In the genomic region with DNA sequence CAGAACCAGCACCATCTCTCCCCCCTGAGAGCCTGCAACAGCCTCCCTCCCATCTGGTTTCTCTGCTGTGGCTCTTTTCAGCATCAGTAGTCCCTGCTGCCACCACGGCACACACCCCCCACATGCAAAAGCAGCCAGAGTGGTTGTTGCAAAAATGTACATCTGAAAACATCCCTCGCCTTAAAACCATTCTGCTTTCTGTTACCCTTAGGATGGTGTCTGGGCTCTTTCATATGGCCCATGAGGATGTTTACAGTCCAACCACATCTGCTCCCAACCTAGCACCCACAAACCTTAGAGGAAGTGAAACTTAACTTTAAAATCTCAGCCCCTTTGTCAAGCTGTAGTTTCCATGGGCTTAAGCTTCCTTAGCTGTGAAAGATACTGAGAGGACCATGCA, we compare ENCODE assay signal across 8 cellular contexts. TPM values are rescaled to one million over a fixed set of nuclear protein-coding genes. Genes with fewer than 3 reads are reported as not detected.
DNase-seq lines count a peak whose midpoint lies in the region; ATAC-seq and TF ChIP-seq lines count a peak whose summit lies in the region.

No MANE protein-coding gene starts in this region.

- H3K27ac ChIP-seq in right atrium auricular region (peak overlapping the region in 1 of 2 donors; percentile 95), fibroblast of lung (ENCODE audit: insufficient read depth, low read length) (peak overlapping the region; percentile 95), skin epidermis (peak overlapping the region in 17 of 21 experiments; percentile 85 to 99 (median 95))

- H2AFZ ChIP-seq in fibroblast of lung (ENCODE audit: low read length) = peak overlapping the region; percentile 97

- H3K79me2 ChIP-seq in fibroblast of lung (ENCODE audit: control insufficient read depth, insufficient read depth, low read length) = peaks cover 30% of the 10 kb centered on the region

- H3K4me3 ChIP-seq in right atrium auricular region = peak overlapping the region; percentile 84 to 95
- peak overlapping the region; percentile 67 to 96 (median 88) for H3K4me3 ChIP-seq in fibroblast of lung (replicated peaks in 1 of 4; ENCODE audit: control extremely low read depth in 1 of 4, insufficient read depth in 1 of 4, low read depth in 3 of 4, low read length in 4 of 4)
- H3K4me3 ChIP-seq in skin epidermis = peak overlapping the region in 6 of 7 experiments; percentile 66 to 98 (median 86)

- H3K4me1 ChIP-seq in right atrium auricular region (peaks cover 0 to 47% of the 10 kb centered on the region in 2 donors), fibroblast of lung (ENCODE audit: control insufficient read depth, extremely low read depth, insufficient read depth, low read length) (peaks cover 3% of the 10 kb centered on the region)

- no peaks in the 10 kb centered on the region for H3K9me3 ChIP-seq in right atrium auricular region
- H3K9me3 ChIP-seq in fibroblast of lung (ENCODE audit: control insufficient read depth, insufficient read depth, low read depth, low read length) = no peaks in the 10 kb centered on the region

- TF ChIP-seq CTCF in right atrium auricular region (IDR thresholded peaks at IDR 0.05) (no peak), fibroblast of lung (conservative IDR thresholded peaks at IDR 0.05 in 1 of 2, IDR thresholded peaks at IDR 0.05 in 1 of 2; ENCODE audit: low read depth in 1 of 2, low read length in 2 of 2) (no peak)

- H3K27me3 ChIP-seq in right atrium auricular region (no peaks in the 10 kb centered on the region), fibroblast of lung (ENCODE audit: control insufficient read depth, insufficient read depth, low read length) (no peaks in the 10 kb centered on the region)

- H3K36me3 ChIP-seq in right atrium auricular region = no peaks in the 10 kb centered on the region
- no peaks in the 10 kb centered on the region for H3K36me3 ChIP-seq in fibroblast of lung (ENCODE audit: control insufficient read depth, insufficient read depth, low read length)

- DNase-seq in right atrium auricular region (ENCODE audit: low spot score) = no peak
- no peak for DNase-seq in left cardiac atrium
- peak; percentile 45 for DNase-seq in SIG-M5 (lab: John Stamatoyannopoulos, UW)
- no peak for DNase-seq in fibroblast of lung (ENCODE audit: low read depth in 2 of 2)
- no peak for DNase-seq in HK-2 (ENCODE audit: unreplicated experiment)
- no peak for DNase-seq in NCI-H128 (lab: John Stamatoyannopoulos, UW; ENCODE audit: unreplicated experiment)

- intact Hi-C loops in left cardiac atrium (cut with DNase I) = no loop called here

- peak overlapping the region; percentile 84 for H3K4me2 ChIP-seq in fibroblast of lung (ENCODE audit: extremely low read depth, insufficient read depth, low read length)

- H4K20me1 ChIP-seq in fibroblast of lung (ENCODE audit: control insufficient read depth, extremely low read depth, insufficient read depth, low read length) = no peaks in the 10 kb centered on the region

- ATAC-seq in left cardiac atrium (no peak), HG02973 (IDR thresholded peaks at IDR 0.05; ENCODE audit: unreplicated experiment) (peak; percentile 80)

- H3K9ac ChIP-seq in fibroblast of lung (ENCODE audit: insufficient read depth, low read length) = peak overlapping the region; percentile 31

RNA-seq across cellular contexts. Expression of gene TTC21A, which starts 0.8 kb away (rescaled TPM):
- 1 to 10 TPM in 1 of 2 donors, under 1 TPM in 1; 0.85 to 1.8 TPM for total RNA-seq in right atrium auricular region
- 1 to 10 TPM; 1.8 to 2.5 TPM for total RNA-seq in left cardiac atrium
- total RNA-seq in fibroblast of lung = 1.5 and 2.1 TPM in 2 replicates
- polyA plus RNA-seq in fibroblast of lung = 1.6 and 1.8 TPM in 2 replicates
- 1.5 and 1.7 TPM in 2 replicates for polyA plus RNA-seq in fibroblast of lung (2012)
- polyA minus RNA-seq in fibroblast of lung (ENCODE audit: low replicate concordance) = 2.9 and 3.3 TPM in 2 replicates

RNA-seq across cellular contexts. Expression of gene GORASP1, which starts 0.9 kb away (rescaled TPM):
- total RNA-seq in right atrium auricular region = 10 to 100 TPM; 34.3 to 38.8 TPM
- 10 to 100 TPM; 39.0 to 49.1 TPM for total RNA-seq in left cardiac atrium
- total RNA-seq in fibroblast of lung = 27.2 and 37.5 TPM in 2 replicates
- 32.1 and 34.3 TPM in 2 replicates for polyA plus RNA-seq in fibroblast of lung
- polyA plus RNA-seq in fibroblast of lung (2012) = 30.9 and 33.4 TPM in 2 replicates
- 80.7 and 103 TPM in 2 replicates for polyA minus RNA-seq in fibroblast of lung (ENCODE audit: low replicate concordance)

RNA-seq across cellular contexts. Expression of gene CSRNP1, which starts 45.1 kb away (rescaled TPM):
- 10 to 100 TPM; 48.0 to 49.5 TPM for total RNA-seq in right atrium auricular region
- total RNA-seq in left cardiac atrium = 10 to 100 TPM; 20.5 to 41.6 TPM
- total RNA-seq in fibroblast of lung = 6.3 and 6.7 TPM in 2 replicates
- polyA plus RNA-seq in fibroblast of lung = 4.0 and 6.3 TPM in 2 replicates
- 4.5 and 7.0 TPM in 2 replicates for polyA plus RNA-seq in fibroblast of lung (2012)
- polyA minus RNA-seq in fibroblast of lung (ENCODE audit: low replicate concordance) = 8.1 and 20.8 TPM in 2 replicates

RNA-seq across cellular contexts. Expression of gene WDR48, which starts 56.5 kb away (rescaled TPM):
- total RNA-seq in right atrium auricular region = 10 to 100 TPM; 11.9 to 17.1 TPM
- total RNA-seq in left cardiac atrium = 10 to 100 TPM; 21.4 to 26.7 TPM
- total RNA-seq in fibroblast of lung = 41.9 and 44.9 TPM in 2 replicates
- 24.8 and 35.1 TPM in 2 replicates for polyA plus RNA-seq in fibroblast of lung
- polyA plus RNA-seq in fibroblast of lung (2012) = 14.5 and 20.5 TPM in 2 replicates
- 3.4 and 4.8 TPM in 2 replicates for polyA minus RNA-seq in fibroblast of lung (ENCODE audit: low replicate concordance)

RNA-seq across cellular contexts. Expression of gene SCN11A, which starts 56.6 kb away (rescaled TPM):
- total RNA-seq in right atrium auricular region (under 1 TPM; 0.07 to 0.08 TPM), left cardiac atrium (not detected), fibroblast of lung (under 0.01 and 0.17 TPM in 2 replicates)
- polyA plus RNA-seq in fibroblast of lung = 0.01 and 0.05 TPM in 2 replicates
- polyA plus RNA-seq in fibroblast of lung (2012) = 0.03 TPM in 1 of 2 replicates, not detected in the other
- not detected in 2 replicates for polyA minus RNA-seq in fibroblast of lung (ENCODE audit: low replicate concordance)
